Comparison of ENCODE assay signal across 1 cellular context in genomic region chr20:63653041-63653973, GRCh38.
TF ChIP-seq lines count a peak whose summit lies in the region.

STMN3 (minus strand) TSS chr20:63653424; CDS start chr20:63653345, 79 bp downstream.

TF ChIP-seq in GM12878, 131 proteins besides CTCF, POLR2A, EP300 and RAD21 (continued from another document and continues in another):
- TF ChIP-seq RB1 (IDR thresholded peaks at IDR 0.05; ENCODE audit: borderline replicate concordance) (no peak), NR2C1 (IDR thresholded peaks at IDR 0.05) (no peak), CEBPB (IDR thresholded peaks at IDR 0.05; ENCODE audit: borderline replicate concordance in 1 of 2, low read depth in 2 of 2, low read length in 2 of 2) (no peak), ATF2 (IDR thresholded peaks at IDR 0.05; ENCODE audit: low read length) (no peak), CHD2 (IDR thresholded peaks at IDR 0.05; ENCODE audit: borderline replicate concordance, low read depth, low read length) (no peak), HSF1 (IDR thresholded peaks at IDR 0.05; ENCODE audit: low read depth, low read length) (no peak), ELK1 (IDR thresholded peaks at IDR 0.05; ENCODE audit: low read depth, low read length) (peak; percentile 80), MYB (IDR thresholded peaks at IDR 0.05; ENCODE audit: borderline replicate concordance, low read depth, low read length) (no peak), KLF5 (IDR thresholded peaks at IDR 0.05; ENCODE audit: partially characterized antibody) (no peak), TCF3 (IDR thresholded peaks at IDR 0.05; ENCODE audit: borderline replicate concordance, insufficient read depth, low read depth, low read length) (no peak), POLR2AphosphoS2 (IDR thresholded peaks at IDR 0.05; ENCODE audit: low read depth, low read length) (no peak), TAF1 (IDR thresholded peaks at IDR 0.05; ENCODE audit: borderline replicate concordance, low read depth, low read length) (no peak), POLR2AphosphoS5 (IDR thresholded peaks at IDR 0.05; ENCODE audit: low read length) (no peak), PML (IDR thresholded peaks at IDR 0.05; ENCODE audit: low read length) (no peak), BRCA1 (IDR thresholded peaks at IDR 0.05; ENCODE audit: low read depth, low read length) (no peak), RELB (IDR thresholded peaks at IDR 0.05; ENCODE audit: low read depth) (no peak), SPI1 (IDR thresholded peaks at IDR 0.05; ENCODE audit: borderline replicate concordance, insufficient read depth, low read depth, low read length) (no peak), RUNX3 (IDR thresholded peaks at IDR 0.05; ENCODE audit: low read length) (no peak; the same call in 1 of the 2 replicates), PBX3 (IDR thresholded peaks at IDR 0.05; ENCODE audit: insufficient replicate concordance, low read depth, low read length) (no peak), NFYA (IDR thresholded peaks at IDR 0.05; ENCODE audit: borderline replicate concordance, low read depth, low read length) (no peak), NKRF (conservative IDR thresholded peaks at IDR 0.05) (peak; percentile 63), GABPA (IDR thresholded peaks at IDR 0.05; ENCODE audit: low read depth) (no peak), REST (IDR thresholded peaks at IDR 0.05; ENCODE audit: low read depth, low read length) (peak; percentile 99), ZNF24 (IDR thresholded peaks at IDR 0.05) (no peak), RFX5 (IDR thresholded peaks at IDR 0.05; ENCODE audit: low read depth, low read length) (no peak), MXI1 (IDR thresholded peaks at IDR 0.05; ENCODE audit: low read depth, low read length) (peak; percentile 74), SIX5 (IDR thresholded peaks at IDR 0.05; ENCODE audit: low read depth, low read length, severe bottlenecking) (no peak), FOXK2 (IDR thresholded peaks at IDR 0.05) (no peak), BCLAF1 (IDR thresholded peaks at IDR 0.05) (no peak), FOXM1 (IDR thresholded peaks at IDR 0.05; ENCODE audit: low read depth, low read length) (no peak), NR2C2 (IDR thresholded peaks at IDR 0.05; ENCODE audit: borderline replicate concordance, control insufficient read depth, insufficient read length, low read depth) (no peak), PKNOX1 (IDR thresholded peaks at IDR 0.05) (no peak), IKZF1 (conservative IDR thresholded peaks at IDR 0.05) (peak; percentile 38; the same call in 1 of the 2 replicates), CBX3 (IDR thresholded peaks at IDR 0.05; ENCODE audit: borderline replicate concordance, low read depth) (no peak), CREM (IDR thresholded peaks at IDR 0.05; ENCODE audit: low read depth) (no peak), E2F4 (IDR thresholded peaks at IDR 0.05; ENCODE audit: low read depth, low read length) (no peak), ZNF217 (IDR thresholded peaks at IDR 0.05) (no peak), SKIL (IDR thresholded peaks at IDR 0.05; ENCODE audit: low read depth, poor library complexity, severe bottlenecking) (no peak), HCFC1 (IDR thresholded peaks at IDR 0.05; ENCODE audit: low read length) (no peak), BHLHE40 (IDR thresholded peaks at IDR 0.05; ENCODE audit: borderline replicate concordance in 1 of 2, low read depth in 2 of 2, low read length in 1 of 2) (0 out of 4 replicates have a peak, but pooled peaks of 1 of the 2 experiments have one; percentile 37)
